In genomic region chrX:264006-264405, GRCh38 we compare ENCODE assay signal across 1 cellular context.
TF ChIP-seq lines count a peak whose summit lies in the region.

No MANE protein-coding gene starts in this region.

TF ChIP-seq in HepG2, 621 proteins besides CTCF, POLR2A, EP300 and RAD21:
- peak; percentile 38; the same call in 1 of the 2 replicates for TF ChIP-seq ZBTB38 (CRISPR knock-in tag; IDR thresholded peaks at IDR 0.05)
- TF ChIP-seq ZNF687 (CRISPR knock-in tag; IDR thresholded peaks at IDR 0.05): 0 out of 2 replicates have a peak, but pooled peaks have one; percentile 9
- 0 out of 2 replicates have a peak, but pooled peaks have one; percentile 37 for TF ChIP-seq SRY (CRISPR knock-in tag; IDR thresholded peaks at IDR 0.05)
